ENCODE assay signal across 8 cellular contexts in genomic region chr13:45341799-45342584, GRCh38. TPM values are rescaled to one million over a fixed set of nuclear protein-coding genes. Genes with fewer than 3 reads are reported as not detected.
DNase-seq lines count a peak whose midpoint lies in the region; ATAC-seq, FAIRE-seq and TF ChIP-seq lines count a peak whose summit lies in the region.

No MANE protein-coding gene starts in this region.

- no peak for ATAC-seq in CD4-positive, alpha-beta T cell (ENCODE audit: poor library complexity)
- ATAC-seq in activated naive CD8-positive, alpha-beta T cell treated with anti-CD3 and anti-CD28 coated beads, Interleukin-2, amount 50 U/mL, for 24 hours = no peak
- peak; percentile 25 for ATAC-seq in sciatic nerve

- H3K9me3 Mint-ChIP-seq in CD4-positive, alpha-beta T cell = no peaks in the 10 kb centered on the region
- H3K9me3 Mint-ChIP-seq in activated naive CD8-positive, alpha-beta T cell treated with anti-CD3 and anti-CD28 coated beads, Interleukin-2, amount 50 U/mL, for 24 hours = no peaks in the 10 kb centered on the region

- intact Hi-C loops in CD4-positive, alpha-beta T cell (cut with DNase I, micrococcal nuclease) = loop anchor here (1.0 to 10.0 kb wide), 8 partner anchors 21 to 713 kb away; partner anchors contain the start of genes COG3 (in 2 of the 2), SLC25A30 (in 1 of the 2) and ZC3H13 (in 1 of the 2)
- intact Hi-C loops in sciatic nerve (cut with DNase I) = no loop called here

- H3K4me3 ChIP-seq in right atrium auricular region = peak overlapping the region; percentile 89 to 96

- FAIRE-seq in HTR-8/SVneo (lab: Jason Lieb, UNC) = no peak

- no peak for TF ChIP-seq CTCF in CD4-positive, alpha-beta T cell (IDR thresholded peaks at IDR 0.05)
- no peak for TF ChIP-seq CTCF in right atrium auricular region (IDR thresholded peaks at IDR 0.05)

- DNase-seq in CD4-positive, alpha-beta T cell = no peak
- DNase-seq in Kasumi-1 (lab: John Stamatoyannopoulos, UW) (peak; percentile 37 to 42), right atrium auricular region (ENCODE audit: low spot score) (peak; percentile 86), sciatic nerve (ENCODE audit: low spot score) (no peak), NCI-H345 treated with DMSO at 0.1 percent for 48 hours (lab: John Stamatoyannopoulos, UW; ENCODE audit: unreplicated experiment) (no peak), HTR-8/SVneo (ENCODE audit: insufficient read length, low spot score) (no peak)
- DNase-seq in activated naive CD8-positive, alpha-beta T cell treated with anti-CD3 and anti-CD28 coated beads, Interleukin-2, amount 50 U/mL, for 24 hours = no peak
- DNase-seq in central memory CD4-positive, alpha-beta T cell = no peak

- peaks cover 0 to 38% of the 10 kb centered on the region in 2 donors for H3K4me1 ChIP-seq in right atrium auricular region

- H3K27me3 Mint-ChIP-seq in CD4-positive, alpha-beta T cell = no peaks in the 10 kb centered on the region
- H3K27me3 Mint-ChIP-seq in activated naive CD8-positive, alpha-beta T cell treated with anti-CD3 and anti-CD28 coated beads, Interleukin-2, amount 50 U/mL, for 24 hours = peaks cover 3% of the 10 kb centered on the region

- no peaks in the 10 kb centered on the region for H3K9me3 ChIP-seq in CD4-positive, alpha-beta T cell (ENCODE audit: control insufficient read depth, low read length)
- no peaks in the 10 kb centered on the region for H3K9me3 ChIP-seq in right atrium auricular region

- peak overlapping the region; percentile 77 for H3K27ac ChIP-seq in CD4-positive, alpha-beta T cell (ENCODE audit: low read depth, low read length)
- H3K27ac ChIP-seq in right atrium auricular region = peak overlapping the region; percentile 99 to 100

- POLR2A ChIA-PET in CD4-positive, alpha-beta T cell (lab: Charles Lee) = interaction anchor here (0.7 to 4.3 kb wide), 20 partner anchors 9 to 840 kb away, joined by 3 to 81 read pairs (median 6); partner anchors contain the start of genes COG3, GTF2F2, LCP1 and SLC25A30

- H3K36me3 ChIP-seq in right atrium auricular region = peaks cover 58% of the 10 kb centered on the region

- H3K27me3 ChIP-seq in CD4-positive, alpha-beta T cell (ENCODE audit: control insufficient read depth, insufficient read depth, low read length) = no peaks in the 10 kb centered on the region
- H3K27me3 ChIP-seq in right atrium auricular region = no peaks in the 10 kb centered on the region

- H3K4me3 Mint-ChIP-seq in CD4-positive, alpha-beta T cell = peak overlapping the region; percentile 99
- H3K4me3 Mint-ChIP-seq in activated naive CD8-positive, alpha-beta T cell treated with anti-CD3 and anti-CD28 coated beads, Interleukin-2, amount 50 U/mL, for 24 hours = peak overlapping the region; percentile 99

- peaks cover 75% of the 10 kb centered on the region for H3K36me3 Mint-ChIP-seq in CD4-positive, alpha-beta T cell (ENCODE audit: low read depth)
- H3K36me3 Mint-ChIP-seq in activated naive CD8-positive, alpha-beta T cell treated with anti-CD3 and anti-CD28 coated beads, Interleukin-2, amount 50 U/mL, for 24 hours (ENCODE audit: low read depth) = peaks cover 50% of the 10 kb centered on the region

- H3K27ac Mint-ChIP-seq in CD4-positive, alpha-beta T cell = peak overlapping the region; percentile 84
- peak overlapping the region; percentile 99 for H3K27ac Mint-ChIP-seq in activated naive CD8-positive, alpha-beta T cell treated with anti-CD3 and anti-CD28 coated beads, Interleukin-2, amount 50 U/mL, for 24 hours

- peaks cover 57% of the 10 kb centered on the region for H3K4me1 Mint-ChIP-seq in CD4-positive, alpha-beta T cell (ENCODE audit: low read depth)
- H3K4me1 Mint-ChIP-seq in activated naive CD8-positive, alpha-beta T cell treated with anti-CD3 and anti-CD28 coated beads, Interleukin-2, amount 50 U/mL, for 24 hours = peaks cover 52% of the 10 kb centered on the region

- CTCF ChIA-PET in CD4-positive, alpha-beta T cell (lab: Charles Lee) = interaction anchor here (1.4 to 3.7 kb wide), 5 partner anchors 25 to 295 kb away, joined by 4 to 18 read pairs (median 9); partner anchors contain the start of gene COG3

RNA-seq across cellular contexts. Expression of gene TPT1, which starts 1.0 kb away (rescaled TPM):
- 1,000 to 10,000 TPM; 8,742 to 8,834 TPM for total RNA-seq in CD4-positive, alpha-beta T cell
- total RNA-seq in right atrium auricular region (1,000 to 10,000 TPM; 2,150 to 2,159 TPM), sciatic nerve (3,518 TPM)

Comparison
In these comparisons a context has a peak if more than half of its experiments do, and no peak if none do; other contexts are left out.
1. DNase-seq: peak in Kasumi-1 (2 of 2) and right atrium auricular region (single experiment); none in CD4-positive, alpha-beta T cell (0 of 10), activated naive CD8-positive, alpha-beta T cell treated with anti-CD3 and anti-CD28 coated beads, Interleukin-2, amount 50 U/mL, for 24 hours (single experiment), sciatic nerve (single experiment), NCI-H345 treated with DMSO at 0.1 percent for 48 hours (single experiment), HTR-8/SVneo (single experiment) and central memory CD4-positive, alpha-beta T cell (single experiment).